In genomic region chr12:9673404-9674225, GRCh38 we compare ENCODE assay signal across 8 cellular contexts. TPM values are rescaled to one million over a fixed set of nuclear protein-coding genes. Genes with fewer than 3 reads are reported as not detected.
A peak's percentile ranks its signal among the peaks of the same experiment; 100 is the strongest.
DNase-seq lines count a peak whose midpoint lies in the region; ATAC-seq and TF ChIP-seq lines count a peak whose summit lies in the region.

No MANE protein-coding gene starts in this region.

- no peaks in the 10 kb centered on the region for H3K4me1 ChIP-seq in prostate gland (replicated peaks)

- no peaks in the 10 kb centered on the region for H3K27me3 ChIP-seq in prostate gland (replicated peaks; ENCODE audit: insufficient read depth)

- ATAC-seq in HG03378 (IDR thresholded peaks at IDR 0.05; ENCODE audit: unreplicated experiment), result peak; percentile 37

- no peak for TF ChIP-seq CTCF in prostate gland (IDR thresholded peaks at IDR 0.05)

- 75% methylated on average over 6 of the region's 6 CpGs for WGBS in prostate gland

- H3K36me3 ChIP-seq in prostate gland, result no peaks in the 10 kb centered on the region

- no peak for TF ChIP-seq POLR2A in prostate gland (IDR thresholded peaks at IDR 0.05)

- no peaks in the 10 kb centered on the region for H3K9me3 ChIP-seq in prostate gland

- DNase-seq in SIG-M5 treated with dmso at 0.1 percent for 504 hours (lab: John Stamatoyannopoulos, UW; ENCODE audit: unreplicated experiment), result peak; percentile 4
- DNase-seq in SIG-M5 (lab: John Stamatoyannopoulos, UW), result no peak
- peak; percentile 47 for DNase-seq in T-helper 9 cell
- peak; percentile 92 for DNase-seq in dermis blood vessel endothelial cell
- DNase-seq in mucosa of gallbladder (ENCODE audit: low spot score), result peak; percentile 42
- no peak for DNase-seq in NCI-H1694 treated with DMSO at 0.1 percent for 48 hours (lab: John Stamatoyannopoulos, UW)
- no peak for DNase-seq in prostate gland (ENCODE audit: low spot score)

- H3K4me3 ChIP-seq in prostate gland, result no peak overlapping the region

- intact Hi-C loops in prostate gland (cut with DNase I), result no loop called here

- H3K27ac ChIP-seq in prostate gland, result no peak overlapping the region

RNA-seq across cellular contexts. Expression of gene CLEC2D, which starts 4.1 kb away (rescaled TPM):
- total RNA-seq in dermis blood vessel endothelial cell, result 1.2 and 2.4 TPM in 2 replicates
- 9.0 TPM for total RNA-seq in mucosa of gallbladder
- total RNA-seq in prostate gland, result 10 to 100 TPM in 1 of 2 donors, 1 to 10 TPM in 1; 4.1 to 19.9 TPM

RNA-seq across cellular contexts. Expression of gene CLECL1, which starts 59.3 kb away (rescaled TPM):
- total RNA-seq in dermis blood vessel endothelial cell (not detected in 2 replicates), mucosa of gallbladder (0.69 TPM), prostate gland (not detected)

Comparison
In these comparisons a context has a peak if more than half of its experiments do, and no peak if none do; other contexts are left out.
1. DNase-seq: peak in SIG-M5 treated with dmso at 0.1 percent for 504 hours (single experiment), T-helper 9 cell (single experiment), dermis blood vessel endothelial cell (single experiment) and mucosa of gallbladder (single experiment); none in SIG-M5 (single experiment), NCI-H1694 treated with DMSO at 0.1 percent for 48 hours (single experiment) and prostate gland (single experiment).